19 cellular contexts compared by ENCODE assay signal in the genomic region with DNA sequence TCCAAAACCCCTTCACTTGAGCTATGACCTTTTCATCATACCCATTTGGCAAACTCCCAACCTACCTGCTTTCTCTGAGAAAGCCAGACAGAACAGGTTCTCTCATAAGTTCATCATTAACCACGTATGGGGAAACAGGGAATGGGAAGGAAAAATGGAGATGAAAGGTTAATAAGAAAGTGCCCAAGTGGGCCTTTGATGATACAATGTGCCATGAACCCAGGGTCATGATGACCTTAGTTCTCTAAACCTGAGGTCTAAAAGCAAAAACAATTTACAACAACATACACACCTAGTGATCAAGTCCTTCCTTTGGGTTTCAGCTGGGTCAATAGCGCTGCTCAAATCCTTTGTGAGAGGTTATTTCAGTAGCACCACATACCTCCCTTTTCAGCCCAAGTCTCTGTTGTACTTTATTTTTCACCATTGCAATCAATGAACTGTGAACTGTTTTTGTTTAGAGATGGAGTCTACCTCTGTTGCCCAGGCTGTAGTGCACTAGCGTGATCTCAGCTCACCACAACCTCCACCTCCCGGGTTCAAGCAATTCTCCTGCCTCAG. TPM values are rescaled to one million over a fixed set of nuclear protein-coding genes. Genes with fewer than 3 reads are reported as not detected.
A peak's percentile ranks its signal among the peaks of the same experiment; 100 is the strongest.
DNase-seq lines count a peak whose midpoint lies in the region; ATAC-seq, FAIRE-seq and TF ChIP-seq lines count a peak whose summit lies in the region.
"Had no signal": no experiment of that assay in that cellular context is flagged by ENCODE, and none has a peak within 500 bp of the region (broad histone marks: within the 10 kb centered on the region; RNA-seq: fewer than 3 reads in every experiment).

No MANE protein-coding gene starts in this region.

- no CpG with 5 or more reads among the region's 4 CpGs for WGBS in neuronal stem cell (ENCODE audit: extremely low coverage in 2 of 2, insufficient read length in 2 of 2, insufficient replicate concordance in 1 of 2), 2 donors

- peaks cover 14% of the 10 kb centered on the region for H3K4me1 Mint-ChIP-seq in Calu3 (ENCODE audit: low read depth, unreplicated experiment)

- no peak overlapping the region for H4K8ac ChIP-seq in neuronal stem cell (ENCODE audit: low read depth, low read length)

- H3K36me3 ChIP-seq in kidney (ENCODE audit: control insufficient read depth in 1 of 2, insufficient read depth in 2 of 2, low read length in 2 of 2) (peaks cover 0 to 4% of the 10 kb centered on the region in 2 donors), neuronal stem cell (replicated peaks in 1 of 2; ENCODE audit: control insufficient read depth in 2 of 2, insufficient read depth in 2 of 2, low read length in 2 of 2) (peaks cover 22 to 45% of the 10 kb centered on the region in 2 donors)

- H3K9me3 ChIP-seq in kidney (ENCODE audit: control insufficient read depth in 1 of 2, low read length in 2 of 2) (no peaks in the 10 kb centered on the region), neuronal stem cell (replicated peaks in 1 of 2; ENCODE audit: control insufficient read depth in 2 of 2, insufficient read depth in 1 of 2, low read depth in 1 of 2, low read length in 2 of 2) (no peaks in the 10 kb centered on the region)

- peak; percentile 34 for DNase-seq in Calu3
- peak; percentile 10 for DNase-seq in NCI-H2029 treated with DMSO at 0.1 percent for 48 hours (lab: John Stamatoyannopoulos, UW)
- no peak for DNase-seq in kidney
- peak; percentile 26 for DNase-seq in mucosa of gallbladder (ENCODE audit: low spot score)
- no peak for DNase-seq in foreskin melanocyte
- DNase-seq in neuronal stem cell (ENCODE audit: low spot score), result no peak
- DNase-seq in T-helper 9 cell, result no peak
- DNase-seq: DMS79 treated with DMSO at 0.1 percent for 48 hours, KBM-7, NCI-H146, NCI-H446, NCI-H748 treated with DMSO at 0.1 percent for 48 hours had no signal

- no peak overlapping the region for H3K4me2 ChIP-seq in neuronal stem cell (ENCODE audit: insufficient read depth, low read length, poor library complexity, severe bottlenecking)

- no TSS peak for BruUV-seq in Calu3 (replicated peaks; lab: Mats Ljungman, UMichigan)

- H3K9ac ChIP-seq in kidney (ENCODE audit: low read length in 2 of 2) (no peak overlapping the region), neuronal stem cell (ENCODE audit: low read depth, low read length, poor library complexity) (no peak overlapping the region)

- H2AK5ac ChIP-seq in neuronal stem cell (ENCODE audit: low read depth, low read length), result no peak overlapping the region

- no peaks in the 10 kb centered on the region for H3K27me3 ChIP-seq in neuronal stem cell (ENCODE audit: control insufficient read depth in 3 of 3, insufficient read depth in 3 of 3, low read depth in 1 of 3, low read length in 3 of 3)

- CTCF ChIA-PET in Calu3 (lab: Charles Lee), result interaction anchor here (0.6 kb wide), 1 partner anchor 275 kb away, joined by 5 read pairs; no protein-coding TSS in a partner anchor

- H3K4ac ChIP-seq in neuronal stem cell (ENCODE audit: low read length), result no peak overlapping the region

- H3K36me3 Mint-ChIP-seq in Calu3 (ENCODE audit: insufficient read depth, unreplicated experiment), result peaks cover 25% of the 10 kb centered on the region

- ATAC-seq in GM18520 (IDR thresholded peaks at IDR 0.05; ENCODE audit: unreplicated experiment), result no peak
- ATAC-seq: HCT116, Panc1, Right ventricle myocardium inferior had no signal

- H2AFZ ChIP-seq in neuronal stem cell (ENCODE audit: low read length), result no peak overlapping the region

- no peak overlapping the region for H2BK120ac ChIP-seq in neuronal stem cell (ENCODE audit: low read depth, low read length)

- no peaks in the 10 kb centered on the region for H3K9me3 Mint-ChIP-seq in Calu3 (ENCODE audit: low read depth, unreplicated experiment)

- H3K4me3 ChIP-seq in kidney (ENCODE audit: low read length in 2 of 2) (no peak overlapping the region), neuronal stem cell (ENCODE audit: low read length in 2 of 2) (no peak overlapping the region)

- no peak overlapping the region for H3K23ac ChIP-seq in neuronal stem cell (ENCODE audit: low read depth, low read length, poor library complexity)

- H4K91ac ChIP-seq in neuronal stem cell (ENCODE audit: low read depth, low read length, poor library complexity), result no peak overlapping the region

- intact Hi-C loops in Calu3 (cut with micrococcal nuclease; ENCODE audit: unreplicated experiment), result no loop called here
- intact Hi-C loops in kidney (cut with DNase I), result no loop called here

- peak; percentile 93 for FAIRE-seq in kidney (lab: Jason Lieb, UNC)
- FAIRE-seq: A204.1, G401.6, GM12891 had no signal

- H3K27ac ChIP-seq in kidney (ENCODE audit: low read depth in 2 of 2, low read length in 2 of 2), result peak overlapping the region; percentile 77 to 94
- H3K27ac ChIP-seq in neuronal stem cell (replicated peaks; ENCODE audit: low read length), result no peak overlapping the region

- H3K4me1 ChIP-seq in kidney (ENCODE audit: control insufficient read depth in 1 of 2, insufficient read depth in 1 of 2, low read depth in 1 of 2, low read length in 2 of 2) (peaks cover 3% of the 10 kb centered on the region in 2 donors), neuronal stem cell (ENCODE audit: control insufficient read depth in 2 of 2, insufficient read depth in 1 of 2, low read depth in 1 of 2, low read length in 2 of 2) (no peaks in the 10 kb centered on the region)

- H3K79me1 ChIP-seq in neuronal stem cell (ENCODE audit: low read depth, low read length), result peaks cover 4% of the 10 kb centered on the region

- no peaks in the 10 kb centered on the region for H3K27me3 Mint-ChIP-seq in Calu3 (ENCODE audit: unreplicated experiment)

- peak overlapping the region; percentile 5 for H3K4me3 Mint-ChIP-seq in Calu3 (ENCODE audit: low read depth, unreplicated experiment)

- TF ChIP-seq CTCF in Calu3 (IDR thresholded peaks at IDR 0.05; ENCODE audit: unreplicated experiment) (no peak), kidney (IDR thresholded peaks at IDR 0.05; ENCODE audit: borderline replicate concordance, extremely low read depth, insufficient read depth) (no peak)

- H3K27ac Mint-ChIP-seq in Calu3 (ENCODE audit: unreplicated experiment), result no peak overlapping the region

- H2BK12ac ChIP-seq in neuronal stem cell (ENCODE audit: low read length), result no peak overlapping the region

- H2BK5ac ChIP-seq in neuronal stem cell (ENCODE audit: low read length), result no peak overlapping the region

- no peak overlapping the region for H3K14ac ChIP-seq in neuronal stem cell (ENCODE audit: low read length)

- no peak overlapping the region for H2BK15ac ChIP-seq in neuronal stem cell (ENCODE audit: low read length)

- H3K18ac ChIP-seq in neuronal stem cell (ENCODE audit: low read length), result no peak overlapping the region

RNA-seq across cellular contexts. Expression of gene RANGRF, which starts 14.5 kb away (rescaled TPM):
- 11.1 and 15.6 TPM in 2 replicates for total RNA-seq in Calu3 (2022)
- 20.1 TPM for total RNA-seq in kidney
- 91.8 TPM for polyA plus RNA-seq in kidney (ENCODE audit: insufficient read depth, low read depth, low replicate concordance)
- 22.0 TPM for total RNA-seq in mucosa of gallbladder
- 66.9 TPM for polyA plus RNA-seq in neuronal stem cell (2013, experiment 1 of 2)
- 66.2 TPM for polyA plus RNA-seq in neuronal stem cell (2013, experiment 2 of 2)

RNA-seq across cellular contexts. Expression of gene SLC25A35, which starts 21.2 kb away (rescaled TPM):
- total RNA-seq in Calu3 (2022) (7.2 and 7.9 TPM in 2 replicates), kidney (11.1 TPM), mucosa of gallbladder (17.8 TPM)
- 17.2 TPM for polyA plus RNA-seq in kidney (ENCODE audit: insufficient read depth, low read depth, low replicate concordance)
- polyA plus RNA-seq in neuronal stem cell (2013, experiment 1 of 2), result 1.6 TPM
- polyA plus RNA-seq in neuronal stem cell (2013, experiment 2 of 2), result 2.2 TPM

RNA-seq across cellular contexts. Expression of gene PFAS, which starts 24.9 kb away (rescaled TPM):
- 62.3 and 66.8 TPM in 2 replicates for total RNA-seq in Calu3 (2022)
- 49.5 TPM for total RNA-seq in kidney
- 7.6 TPM for polyA plus RNA-seq in kidney (ENCODE audit: insufficient read depth, low read depth, low replicate concordance)
- 31.4 TPM for total RNA-seq in mucosa of gallbladder
- polyA plus RNA-seq in neuronal stem cell (2013, experiment 1 of 2), result 19.9 TPM
- 17.2 TPM for polyA plus RNA-seq in neuronal stem cell (2013, experiment 2 of 2)

RNA-seq across cellular contexts. Expression of gene CTC1, which starts 26.1 kb away (rescaled TPM):
- total RNA-seq in Calu3 (2022), result 31.8 and 33.2 TPM in 2 replicates
- 57.2 TPM for total RNA-seq in kidney
- 12.2 TPM for polyA plus RNA-seq in kidney (ENCODE audit: insufficient read depth, low read depth, low replicate concordance)
- total RNA-seq in mucosa of gallbladder, result 66.3 TPM
- polyA plus RNA-seq in neuronal stem cell (2013, experiment 1 of 2), result 11.1 TPM
- polyA plus RNA-seq in neuronal stem cell (2013, experiment 2 of 2), result 12.0 TPM

RNA-seq across cellular contexts. Expression of gene ARHGEF15, which starts 36.1 kb away (rescaled TPM):
- total RNA-seq in Calu3 (2022) (not detected in 2 replicates), kidney (27.8 TPM), mucosa of gallbladder (7.9 TPM)
- polyA plus RNA-seq in kidney (ENCODE audit: insufficient read depth, low read depth, low replicate concordance), result 14.0 TPM
- polyA plus RNA-seq in neuronal stem cell (2013, experiment 1 of 2), result 0.11 TPM
- 0.11 TPM for polyA plus RNA-seq in neuronal stem cell (2013, experiment 2 of 2)

Comparison
In these comparisons a context has a peak if more than half of its experiments do, and no peak if none do; other contexts are left out.
1. DNase-seq: peak in Calu3 (single experiment), NCI-H2029 treated with DMSO at 0.1 percent for 48 hours (single experiment) and mucosa of gallbladder (single experiment); none in kidney (single experiment), foreskin melanocyte (single experiment), neuronal stem cell (single experiment) and T-helper 9 cell (single experiment).